In the genomic region with DNA sequence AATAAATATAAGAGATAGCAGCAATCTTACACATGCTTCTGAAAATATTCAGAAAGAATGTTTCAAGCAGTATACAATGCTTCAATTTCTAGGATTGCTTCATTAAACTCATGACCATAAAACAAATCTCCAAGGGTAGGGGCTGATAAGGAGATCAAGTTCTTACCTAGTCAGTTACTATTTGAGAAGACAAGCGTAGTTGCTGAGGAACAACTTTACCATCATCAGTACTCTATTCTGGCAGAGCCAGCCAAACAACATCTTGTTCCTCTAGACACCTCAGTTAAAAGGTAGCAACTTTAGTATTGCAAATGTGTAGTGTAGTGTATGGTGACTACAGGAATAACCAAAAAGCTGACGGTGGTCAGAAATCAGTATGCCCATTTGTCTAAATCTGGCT, we compare ENCODE assay signal across 34 cellular contexts.
"Had no signal": no experiment of that assay in that cellular context is flagged by ENCODE, and none has a peak within 500 bp of the region (broad histone marks: within the 10 kb centered on the region; RNA-seq: fewer than 3 reads in every experiment).

No MANE protein-coding gene starts in this region.

- H3K4me2 ChIP-seq: KMS-11 had no signal

- H3K4me3 ChIP-seq: MG63 had no signal

- H3K27me3 ChIP-seq: MG63 had no signal

- H3K27ac ChIP-seq: KMS-11 had no signal

- DNase-seq: Karpas-422, Kasumi-1, KG1, MG63, MM.1S, MV-4-11, NCI-H1048, NCI-H1092, NCI-H1092 treated with DMSO at 0.1 percent for 48 hours, NCI-H1105, NCI-H1105 treated with DMSO at 0.1 percent for 48 hours, NCI-H1417, NCI-H1417 treated with DMSO at 0.1 percent for 48 hours, NCI-H1436, NCI-H1436 treated with DMSO at 0.1 percent for 48 hours, NCI-H146, NCI-H1694, NCI-H1694 treated with DMSO at 0.1 percent for 48 hours, NCI-H187, NCI-H187 treated with DMSO at 0.1 percent for 48 hours, NCI-H1930, NCI-H2029, NCI-H2081, NCI-H2081 treated with DMSO at 0.1 percent for 48 hours, NCI-H2107, NCI-H2171, NCI-H2171 treated with DMSO at 0.1 percent for 48 hours, NCI-H2227 treated with DMSO at 0.1 percent for 48 hours, NCI-H226, NCI-H345, NCI-H446, NCI-H446 treated with DMSO at 0.1 percent for 48 hours, NCI-H510A had no signal

- H3K9ac ChIP-seq: KMS-11 had no signal

- H3K9me3 ChIP-seq: MG63 had no signal

- H3K36me3 ChIP-seq: MG63 had no signal
